ENCODE assay signal across 15 cellular contexts in genomic region chr10:113285291-113285690, GRCh38.
"Had no signal": no experiment of that assay in that cellular context is flagged by ENCODE, and none has a peak within 500 bp of the region (broad histone marks: within the 10 kb centered on the region; RNA-seq: fewer than 3 reads in every experiment).

No MANE protein-coding gene starts in this region.

- H3K9me3 ChIP-seq: gastrocnemius medialis, heart right ventricle had no signal

- H3K36me3 ChIP-seq: gastrocnemius medialis, heart right ventricle had no signal

- ATAC-seq: heart right ventricle had no signal

- H3K4me3 ChIP-seq: dorsolateral prefrontal cortex, gastrocnemius medialis, heart right ventricle, smooth muscle cell had no signal

- FAIRE-seq: islet of Langerhans, urothelium cell line had no signal

- H3K4me1 ChIP-seq: gastrocnemius medialis had no signal

- DNase-seq: cortex of kidney; dorsolateral prefrontal cortex; effector CD8-positive, alpha-beta T cell; gastrocnemius medialis; heart right ventricle; hypothalamus; kidney glomerular epithelial cell; mesendoderm; naive B cell; right cardiac atrium; stimulated activated CD4-positive, alpha-beta T cell treated with anti-CD3 and anti-CD28 coated beads, Interleukin-2, amount 100 ng/mL, for 48 hours; stimulated activated naive CD4-positive, alpha-beta T cell treated with Interleukin-2 at 50 U/mL for 16 hours had no signal

- H3K27me3 ChIP-seq: gastrocnemius medialis, heart right ventricle had no signal

- H3K4me2 ChIP-seq: smooth muscle cell had no signal

- H3K27ac ChIP-seq: dorsolateral prefrontal cortex, gastrocnemius medialis had no signal
